ENCODE assay signal across 8 cellular contexts in the genomic region with DNA sequence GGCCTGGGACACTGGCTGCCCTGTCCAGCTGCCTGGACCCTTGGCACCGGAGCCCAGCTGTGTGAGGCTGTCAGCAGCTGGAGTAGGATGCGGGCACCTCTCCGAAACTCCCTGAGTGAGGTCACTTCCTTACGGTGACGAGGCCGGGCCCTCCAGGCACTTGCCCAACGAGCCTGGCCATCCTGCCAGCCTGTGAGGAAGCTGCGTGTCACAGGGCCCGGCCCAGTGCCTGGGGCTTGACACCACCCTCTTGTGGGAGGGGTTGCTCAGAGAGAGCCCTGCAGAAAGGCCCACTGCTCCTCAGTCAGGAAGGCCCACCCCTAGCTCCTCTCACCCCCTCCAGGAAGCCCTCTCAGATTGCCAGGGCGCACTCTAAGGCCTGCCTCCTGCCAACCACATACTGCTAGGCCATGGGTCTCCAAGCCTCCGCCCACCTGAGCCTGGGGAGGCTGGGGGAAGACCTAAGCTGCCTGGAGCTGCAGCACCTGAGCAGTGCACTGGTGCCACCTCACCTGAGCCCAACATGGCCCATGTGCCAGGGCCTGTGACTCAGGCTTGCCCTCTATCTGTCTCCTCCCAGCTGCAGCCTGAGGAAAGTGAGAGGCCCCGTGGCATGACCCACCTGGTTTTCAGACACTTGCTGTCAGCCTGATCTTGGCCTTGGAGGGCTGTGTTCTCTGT. TPM values are rescaled to one million over a fixed set of nuclear protein-coding genes. Genes with fewer than 3 reads are reported as not detected.
DNase-seq lines count a peak whose midpoint lies in the region; ATAC-seq and FAIRE-seq lines count a peak whose summit lies in the region.

No MANE protein-coding gene starts in this region.

- no peak overlapping the region for H3K4me3 ChIP-seq in MG63
- H3K4me3 ChIP-seq in small intestine (ENCODE audit: low read depth in 1 of 2, low read length in 2 of 2) = no peak overlapping the region

- DNase-seq in ELF-1 (ENCODE audit: low read depth, low spot score) (peak; percentile 78), MG63 (peak; percentile 94), globus pallidus (ENCODE audit: low spot score) (peak; percentile 21), small intestine (peak; percentile 35), NCI-H510A (lab: John Stamatoyannopoulos, UW) (no peak), DMS114 treated with DMSO at 0.1 percent for 48 hours (lab: John Stamatoyannopoulos, UW; ENCODE audit: unreplicated experiment) (no peak)
- peak; percentile 62 to 73 for DNase-seq in activated T-cell treated with anti-CD3 and anti-CD28 coated beads, Interleukin-2, amount 50 U/mL, for 48 hours

- no peak for FAIRE-seq in small intestine (lab: Jason Lieb, UNC)

- no peaks in the 10 kb centered on the region for H3K9me3 ChIP-seq in MG63
- no peaks in the 10 kb centered on the region for H3K9me3 ChIP-seq in small intestine (ENCODE audit: control insufficient read depth, low read depth)

- H3K4me1 ChIP-seq in small intestine (ENCODE audit: control insufficient read depth in 2 of 2, insufficient read depth in 1 of 2, low read depth in 1 of 2, low read length in 1 of 2) = no peaks in the 10 kb centered on the region

- H3K36me3 ChIP-seq in MG63 = no peaks in the 10 kb centered on the region
- no peaks in the 10 kb centered on the region for H3K36me3 ChIP-seq in small intestine (ENCODE audit: control insufficient read depth in 2 of 2, insufficient read depth in 2 of 2, low read length in 2 of 2)

- WGBS in small intestine, 3 donors = 43 to 48% (median 43%) methylated on average over 10 to 12 of the region's 12 CpGs

- H3K27me3 ChIP-seq in MG63 = no peaks in the 10 kb centered on the region
- no peaks in the 10 kb centered on the region for H3K27me3 ChIP-seq in small intestine (ENCODE audit: control insufficient read depth in 2 of 2, insufficient read depth in 2 of 2, low read length in 2 of 2)

- no peak for ATAC-seq in GM18858 (IDR thresholded peaks at IDR 0.05; ENCODE audit: unreplicated experiment)

- H3K27ac ChIP-seq in small intestine (ENCODE audit: low read depth in 1 of 2, low read length in 1 of 2) = no peak overlapping the region

RNA-seq across cellular contexts. Expression of a gene that starts 4.3 kb away (rescaled TPM):
- 4.0 and 26.4 TPM in 2 replicates for total RNA-seq in MG63 (2014; rRNA removed; shearing (Covaris generic); ENCODE audit: low replicate concordance)
- 10 to 100 TPM; 21.8 to 55.1 (median 28.6) TPM for polyA plus RNA-seq in small intestine

RNA-seq across cellular contexts. Expression of a gene that starts 47.9 kb away (rescaled TPM):
- total RNA-seq in MG63 (2014; rRNA removed; shearing (Covaris generic); ENCODE audit: low replicate concordance) = 0.56 TPM in 1 of 2 replicates, not detected in the other
- polyA plus RNA-seq in small intestine = 10 to 100 TPM in 1 of 3 donors, 1 to 10 TPM in 2; 4.0 to 29.7 (median 5.7) TPM

RNA-seq across cellular contexts. Expression of a gene that starts 58.6 kb away (rescaled TPM):
- total RNA-seq in MG63 (2014; rRNA removed; shearing (Covaris generic); ENCODE audit: low replicate concordance) = 98.0 and 116 TPM in 2 replicates
- polyA plus RNA-seq in small intestine = 10 to 100 TPM; 75.1 to 85.0 (median 84.1) TPM

Comparison
In these comparisons a context has a peak if more than half of its experiments do, and no peak if none do; other contexts are left out.
1. DNase-seq: peak in ELF-1 (single experiment), MG63 (single experiment), activated T-cell treated with anti-CD3 and anti-CD28 coated beads, Interleukin-2, amount 50 U/mL, for 48 hours (2 of 2), globus pallidus (single experiment) and small intestine (single experiment); none in NCI-H510A (single experiment) and DMS114 treated with DMSO at 0.1 percent for 48 hours (single experiment).